In genomic region chr6:2558861-2559811, GRCh38 we compare ENCODE assay signal across 19 cellular contexts.
DNase-seq lines count a peak whose midpoint lies in the region; ATAC-seq and TF ChIP-seq lines count a peak whose summit lies in the region.
"Had no signal": no experiment of that assay in that cellular context is flagged by ENCODE, and none has a peak within 500 bp of the region (broad histone marks: within the 10 kb centered on the region; RNA-seq: fewer than 3 reads in every experiment).

No MANE protein-coding gene starts in this region.

- H3K27me3 Mint-ChIP-seq in neural progenitor cell (ENCODE audit: insufficient read depth, low read depth) (peaks cover 7% of the 10 kb centered on the region), type B pancreatic cell (no peaks in the 10 kb centered on the region)

- H3K4me3 ChIP-seq in right atrium auricular region (no peak overlapping the region), kidney epithelial cell (ENCODE audit: low read depth, low read length) (no peak overlapping the region), neural progenitor cell (no peak overlapping the region), uterus (no peak overlapping the region)

- H3K9ac ChIP-seq in neural progenitor cell = no peak overlapping the region

- no peak overlapping the region for H3K4me3 Mint-ChIP-seq in neural progenitor cell
- peak overlapping the region; percentile 66 for H3K4me3 Mint-ChIP-seq in type B pancreatic cell
- H3K4me3 Mint-ChIP-seq: CD14-positive monocyte had no signal

- ATAC-seq in left cardiac atrium (no peak), HG03175 (IDR thresholded peaks at IDR 0.05; ENCODE audit: unreplicated experiment) (no peak), HG03108 (IDR thresholded peaks at IDR 0.05; ENCODE audit: unreplicated experiment) (no peak)
- ATAC-seq: HCT116 had no signal

- H3K27ac ChIP-seq in right atrium auricular region (no peak overlapping the region), neural progenitor cell (no peak overlapping the region), uterus (no peak overlapping the region)

- H3K36me3 Mint-ChIP-seq in neural progenitor cell (no peaks in the 10 kb centered on the region), type B pancreatic cell (no peaks in the 10 kb centered on the region)
- H3K36me3 Mint-ChIP-seq: CD14-positive monocyte had no signal

- intact Hi-C loops in left cardiac atrium (cut with DNase I) = no loop called here
- intact Hi-C loops in uterus (cut with DNase I; ENCODE audit: low total_unique reads) = no loop called here

- no peak for TF ChIP-seq CTCF in right atrium auricular region (IDR thresholded peaks at IDR 0.05)
- no peak for TF ChIP-seq CTCF in kidney epithelial cell (IDR thresholded peaks at IDR 0.05; ENCODE audit: insufficient read depth, low read length, poor library complexity, severe bottlenecking)
- TF ChIP-seq CTCF in neural progenitor cell (IDR thresholded peaks at IDR 0.05) = no peak
- TF ChIP-seq CTCF in type B pancreatic cell (conservative IDR thresholded peaks at IDR 0.05) = no peak
- TF ChIP-seq CTCF in uterus (IDR thresholded peaks at IDR 0.05) = no peak

- H3K36me3 ChIP-seq in right atrium auricular region (no peaks in the 10 kb centered on the region), kidney epithelial cell (ENCODE audit: control insufficient read depth, insufficient read depth, low read length) (no peaks in the 10 kb centered on the region), neural progenitor cell (no peaks in the 10 kb centered on the region), uterus (no peaks in the 10 kb centered on the region)

- no peak overlapping the region for H2AFZ ChIP-seq in neural progenitor cell (replicated peaks)

- no peaks in the 10 kb centered on the region for H3F3A ChIP-seq in neural progenitor cell (ENCODE audit: low read depth)

- no peak overlapping the region for H3K4me2 ChIP-seq in neural progenitor cell

- H3K27ac Mint-ChIP-seq in neural progenitor cell (peak overlapping the region; percentile 22), type B pancreatic cell (peak overlapping the region; percentile 88)

- peak; percentile 18 for DNase-seq in right atrium auricular region (ENCODE audit: low spot score)
- no peak for DNase-seq in left cardiac atrium
- DNase-seq in kidney epithelial cell (ENCODE audit: low read depth) = peak; percentile 61
- no peak for DNase-seq in neural progenitor cell (ENCODE audit: low spot score)
- no peak for DNase-seq in type B pancreatic cell (ENCODE audit: extremely low spot score, unreplicated experiment)
- no peak for DNase-seq in uterus
- DNase-seq: 8988T, DMS79 treated with DMSO at 0.1 percent for 48 hours, KBM-7, NCI-H1417, NCI-H187 treated with DMSO at 0.1 percent for 48 hours, NCI-H226, NCI-H524, NCI-H82, SHP77 had no signal

- H4K20me1 ChIP-seq in neural progenitor cell (ENCODE audit: low read depth) = no peaks in the 10 kb centered on the region

- H3K9me3 Mint-ChIP-seq in neural progenitor cell (no peaks in the 10 kb centered on the region), type B pancreatic cell (peaks cover 4% of the 10 kb centered on the region)
- H3K9me3 Mint-ChIP-seq: CD14-positive monocyte had no signal

- no peaks in the 10 kb centered on the region for H3K9me3 ChIP-seq in right atrium auricular region
- H3K9me3 ChIP-seq in neural progenitor cell (ENCODE audit: low read depth) = no peaks in the 10 kb centered on the region
- H3K9me3 ChIP-seq in uterus = no peaks in the 10 kb centered on the region

- no peaks in the 10 kb centered on the region for H3K27me3 ChIP-seq in right atrium auricular region
- no peaks in the 10 kb centered on the region for H3K27me3 ChIP-seq in kidney epithelial cell (ENCODE audit: control insufficient read depth, insufficient read depth, low read length)
- no peaks in the 10 kb centered on the region for H3K27me3 ChIP-seq in neural progenitor cell
- H3K27me3 ChIP-seq in uterus = no peaks in the 10 kb centered on the region

- H3K79me2 ChIP-seq in neural progenitor cell (ENCODE audit: low read depth) = no peaks in the 10 kb centered on the region

- TF ChIP-seq POLR2A in uterus (IDR thresholded peaks at IDR 0.05) = no peak

- H3K4me1 Mint-ChIP-seq in neural progenitor cell = peaks cover 59% of the 10 kb centered on the region
- peaks cover 75% of the 10 kb centered on the region for H3K4me1 Mint-ChIP-seq in type B pancreatic cell (ENCODE audit: unreplicated experiment)

- H3K4me1 ChIP-seq in right atrium auricular region = peaks cover 0 to 12% of the 10 kb centered on the region in 2 donors
- peaks cover 21% of the 10 kb centered on the region for H3K4me1 ChIP-seq in neural progenitor cell
- H3K4me1 ChIP-seq in uterus = no peaks in the 10 kb centered on the region

Comparison
In these comparisons a context has a peak if more than half of its experiments do, and no peak if none do; other contexts are left out.
1. DNase-seq: peak in right atrium auricular region (single experiment) and kidney epithelial cell (single experiment); none in left cardiac atrium (single experiment), neural progenitor cell (single experiment), type B pancreatic cell (single experiment) and uterus (0 of 2).